Comparison of ENCODE assay signal across 10 cellular contexts in the genomic region with DNA sequence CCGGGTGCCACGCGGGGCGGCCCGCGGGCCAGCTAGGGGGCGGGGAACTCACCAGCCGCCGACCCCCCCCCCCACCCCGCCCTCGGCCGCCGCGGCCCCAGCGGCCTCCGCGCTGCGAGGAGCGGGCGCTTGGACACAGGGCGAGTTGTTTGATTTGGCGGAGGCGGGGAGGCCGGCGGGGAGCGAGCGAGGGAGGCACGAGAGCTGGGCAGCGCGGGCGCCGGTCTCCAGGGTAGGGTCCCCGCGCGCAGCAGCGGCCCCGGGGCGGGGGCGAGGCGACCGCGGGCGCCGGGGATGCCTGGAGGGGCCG.
DNase-seq lines count a peak whose midpoint lies in the region; ATAC-seq, FAIRE-seq and TF ChIP-seq lines count a peak whose summit lies in the region.
"Had no signal": no experiment of that assay in that cellular context is flagged by ENCODE, and none has a peak within 500 bp of the region (broad histone marks: within the 10 kb centered on the region; RNA-seq: fewer than 3 reads in every experiment).

No MANE protein-coding gene starts in this region.

- H3K27ac ChIP-seq in HepG2 (ENCODE audit: extremely low read length, insufficient read depth, low read length), result no peak overlapping the region
- H3K27ac ChIP-seq: C4-2B had no signal

- no peaks in the 10 kb centered on the region for H3K4me1 ChIP-seq in HepG2 (ENCODE audit: insufficient read depth, low read length)

- TF ChIP-seq RAD21 in HepG2 (CRISPR knock-in tag; IDR thresholded peaks at IDR 0.05), result no peak

- intact Hi-C loops in HepG2 (cut with micrococcal nuclease; ENCODE audit: unreplicated experiment), result no loop called here
- intact Hi-C loops in activated CD4-positive, alpha-beta memory T cell treated with anti-CD3 and anti-CD28 coated beads for 36 hours (cut with micrococcal nuclease), result loop anchor here (5.0 kb wide), 1 partner anchor 55 kb away; no protein-coding TSS in a partner anchor

- no peak overlapping the region for H3K9ac ChIP-seq in HepG2 (ENCODE audit: insufficient read depth, low read depth, low read length)

- H3K27ac Mint-ChIP-seq in activated CD4-positive, alpha-beta memory T cell treated with anti-CD3 and anti-CD28 coated beads for 36 hours, result no peak overlapping the region

- FAIRE-seq in HepG2 (lab: Jason Lieb, UNC), result no peak
- FAIRE-seq: TTC549 had no signal

- no peak for TF ChIP-seq CTCF in astrocyte of the spinal cord (IDR thresholded peaks at IDR 0.05; ENCODE audit: low read depth, low read length)
- no peak for TF ChIP-seq CTCF in HepG2 (CRISPR knock-in tag; IDR thresholded peaks at IDR 0.05)

- no peaks in the 10 kb centered on the region for H4K20me1 ChIP-seq in HepG2 (ENCODE audit: insufficient read depth, low read length)

- no peak for TF ChIP-seq POLR2A in HepG2 (IDR thresholded peaks at IDR 0.05; ENCODE audit: insufficient read depth in 1 of 2, low read depth in 2 of 2, low read length in 2 of 2)

- WGBS in HepG2 (ENCODE audit: low lambda C conversion rate), result no CpG with 5 or more reads among the region's 45 CpGs

- peaks cover 15% of the 10 kb centered on the region for H3K4me1 Mint-ChIP-seq in activated CD4-positive, alpha-beta memory T cell treated with anti-CD3 and anti-CD28 coated beads for 36 hours (ENCODE audit: low read depth)

- peak overlapping the region; percentile 18; the same call in 1 of the 2 replicates for H3K4me2 ChIP-seq in HepG2 (ENCODE audit: low read depth, low read length)

- no peaks in the 10 kb centered on the region for H3K79me2 ChIP-seq in HepG2 (ENCODE audit: insufficient read depth, low read length)

- peak; percentile 31 for ATAC-seq in HG02970 (IDR thresholded peaks at IDR 0.05; ENCODE audit: low FRiP score, unreplicated experiment)
- peak; percentile 72 for ATAC-seq in HepG2

- POLR2A ChIA-PET in HepG2 (lab: Yijun Ruan, JAX), result no interaction called here
- POLR2A ChIA-PET in activated CD4-positive, alpha-beta memory T cell treated with anti-CD3 and anti-CD28 coated beads for 36 hours (lab: Charles Lee), result no interaction called here

- H3K27me3 Mint-ChIP-seq in activated CD4-positive, alpha-beta memory T cell treated with anti-CD3 and anti-CD28 coated beads for 36 hours, result peaks cover 44% of the 10 kb centered on the region

- DNase-seq in NCI-H2081 (lab: John Stamatoyannopoulos, UW) (peak; percentile 23 to 44), NCI-H2081 treated with DMSO at 0.1 percent for 48 hours (lab: John Stamatoyannopoulos, UW) (no peak), astrocyte of the spinal cord (ENCODE audit: low read depth, low spot score) (no peak), HepG2 (ENCODE audit: low spot score) (no peak), GF-D8 (lab: John Stamatoyannopoulos, UW) (no peak), NOMO-1 (lab: John Stamatoyannopoulos, UW; ENCODE audit: unreplicated experiment in 2 of 2) (no peak)
- no peak for DNase-seq in activated CD4-positive, alpha-beta memory T cell treated with anti-CD3 and anti-CD28 coated beads for 36 hours

- no peak overlapping the region for H3K4me3 Mint-ChIP-seq in activated CD4-positive, alpha-beta memory T cell treated with anti-CD3 and anti-CD28 coated beads for 36 hours

- H2AFZ ChIP-seq in HepG2 (ENCODE audit: low read length), result no peak overlapping the region

- CTCF ChIA-PET in HepG2 (lab: Yijun Ruan, JAX; ENCODE audit: low intra/inter-chr PET ratio, low total read pairs), result no interaction called here
- CTCF ChIA-PET in activated CD4-positive, alpha-beta memory T cell treated with anti-CD3 and anti-CD28 coated beads for 36 hours (lab: Charles Lee), result no interaction called here

- H3K4me3 ChIP-seq in astrocyte of the spinal cord (ENCODE audit: low read depth, low read length) (peak overlapping the region; percentile 43), HepG2 (replicated peaks in 1 of 3; ENCODE audit: insufficient read depth in 1 of 3, low read depth in 2 of 3, low read length in 3 of 3) (peak overlapping the region in 1 of 3 experiments; percentile 43; a peak in 1 of 6 replicates)

- H3K36me3 ChIP-seq in HepG2 (replicated peaks in 1 of 2; ENCODE audit: control insufficient read depth in 1 of 2, insufficient read depth in 2 of 2, low read length in 2 of 2), result no peaks in the 10 kb centered on the region

- peaks cover 3 to 47% of the 10 kb centered on the region in 2 experiments; a peak in 4 of 5 replicates for H3K27me3 ChIP-seq in HepG2 (ENCODE audit: control insufficient read depth in 1 of 2, insufficient read depth in 2 of 2, low read length in 2 of 2)

- TF ChIP-seq EP300 in HepG2 (IDR thresholded peaks at IDR 0.05; ENCODE audit: low read depth in 2 of 2, low read length in 2 of 2) (no peak), HepG2 (CRISPR knock-in tag; IDR thresholded peaks at IDR 0.05; ENCODE audit: borderline replicate concordance) (no peak)

- H3K9me3 ChIP-seq in HepG2 (ENCODE audit: low read length), result no peaks in the 10 kb centered on the region

- in situ Hi-C loops in astrocyte of the spinal cord (cut with HindIII; ENCODE audit: low sequenced_read_pairs) (no loop called here), HepG2 (cut with HindIII; ENCODE audit: extremely low pct_ligation_motif_present, low pct_unique_long_range_greater_than_20kb) (no loop called here)

- H3K9me3 Mint-ChIP-seq in activated CD4-positive, alpha-beta memory T cell treated with anti-CD3 and anti-CD28 coated beads for 36 hours, result no peaks in the 10 kb centered on the region

- BruUV-seq in HepG2 (replicated peaks; lab: Mats Ljungman, UMichigan), result no TSS peak

- no peaks in the 10 kb centered on the region for H3K36me3 Mint-ChIP-seq in activated CD4-positive, alpha-beta memory T cell treated with anti-CD3 and anti-CD28 coated beads for 36 hours

TF ChIP-seq in HepG2, 621 proteins besides CTCF, POLR2A, EP300 and RAD21:
- TF ChIP-seq MXD4 (CRISPR knock-in tag; IDR thresholded peaks at IDR 0.05) (no peak), ETV5 (CRISPR knock-in tag; IDR thresholded peaks at IDR 0.05; ENCODE audit: borderline replicate concordance) (no peak), IKZF5 (CRISPR knock-in tag; IDR thresholded peaks at IDR 0.05) (no peak), ZNF724P (CRISPR knock-in tag; IDR thresholded peaks at IDR 0.05; ENCODE audit: borderline replicate concordance) (no peak), TBX3 (IDR thresholded peaks at IDR 0.05; ENCODE audit: borderline replicate concordance) (no peak), ZNF317 (CRISPR knock-in tag; IDR thresholded peaks at IDR 0.05) (no peak), TBX2 (CRISPR knock-in tag; IDR thresholded peaks at IDR 0.05; ENCODE audit: borderline replicate concordance) (no peak)
- TF ChIP-seq, protein P1, sequence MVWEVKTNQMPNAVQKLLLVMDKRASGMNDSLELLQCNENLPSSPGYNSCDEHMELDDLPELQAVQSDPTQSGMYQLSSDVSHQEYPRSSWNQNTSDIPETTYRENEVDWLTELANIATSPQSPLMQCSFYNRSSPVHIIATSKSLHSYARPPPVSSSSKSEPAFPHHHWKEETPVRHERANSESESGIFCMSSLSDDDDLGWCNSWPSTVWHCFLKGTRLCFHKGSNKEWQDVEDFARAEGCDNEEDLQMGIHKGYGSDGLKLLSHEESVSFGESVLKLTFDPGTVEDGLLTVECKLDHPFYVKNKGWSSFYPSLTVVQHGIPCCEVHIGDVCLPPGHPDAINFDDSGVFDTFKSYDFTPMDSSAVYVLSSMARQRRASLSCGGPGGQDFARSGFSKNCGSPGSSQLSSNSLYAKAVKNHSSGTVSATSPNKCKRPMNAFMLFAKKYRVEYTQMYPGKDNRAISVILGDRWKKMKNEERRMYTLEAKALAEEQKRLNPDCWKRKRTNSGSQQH (CRISPR knock-in tag; IDR thresholded peaks at IDR 0.05; ENCODE audit: low read depth), result no peak

Comparison
In these comparisons a context has a peak if more than half of its experiments do, and no peak if none do; other contexts are left out.
1. DNase-seq: peak in NCI-H2081 (2 of 2); none in NCI-H2081 treated with DMSO at 0.1 percent for 48 hours (single experiment), astrocyte of the spinal cord (single experiment), HepG2 (single experiment), activated CD4-positive, alpha-beta memory T cell treated with anti-CD3 and anti-CD28 coated beads for 36 hours (single experiment), GF-D8 (single experiment) and NOMO-1 (0 of 2).